ENCODE assay signal across 27 cellular contexts in genomic region chr18:57142361-57142760, GRCh38. TPM values are rescaled to one million over a fixed set of nuclear protein-coding genes. Genes with fewer than 3 reads are reported as not detected.
"Had no signal": no experiment of that assay in that cellular context is flagged by ENCODE, and none has a peak within 500 bp of the region (broad histone marks: within the 10 kb centered on the region; RNA-seq: fewer than 3 reads in every experiment).

No MANE protein-coding gene starts in this region.

- FAIRE-seq: TTC549 had no signal

- H3K4me3 ChIP-seq: SK-N-MC had no signal

- H3K27ac ChIP-seq: SK-N-MC had no signal

- H3K27me3 Mint-ChIP-seq: activated CD4-positive, alpha-beta memory T cell treated with anti-CD3 and anti-CD28 coated beads, Interleukin-2, amount 10 ng/mL, durations not matched to agents 7 days and 5 days had no signal

- H3K4me3 Mint-ChIP-seq: activated CD4-positive, alpha-beta memory T cell treated with anti-CD3 and anti-CD28 coated beads, Interleukin-2, amount 10 ng/mL, durations not matched to agents 7 days and 5 days; activated naive CD4-positive, alpha-beta T cell treated with anti-CD3 and anti-CD28 coated beads, Interleukin-2, amount 10 ng/mL, durations not matched to agents 7 days and 5 days; activated naive CD8-positive, alpha-beta T cell treated with anti-CD3 and anti-CD28 coated beads for 36 hours; activated T-cell treated with anti-CD3 and anti-CD28 coated beads, Interleukin-2, amount 50 U/mL, for 72 hours; IgD-negative memory B cell; T-cell had no signal

- H3K36me3 Mint-ChIP-seq: activated naive CD4-positive, alpha-beta T cell treated with anti-CD3 and anti-CD28 coated beads, Interleukin-2, amount 10 ng/mL, durations not matched to agents 7 days and 5 days; activated naive CD8-positive, alpha-beta T cell treated with anti-CD3 and anti-CD28 coated beads for 36 hours; T-cell had no signal

- H3K27ac Mint-ChIP-seq: activated CD4-positive, alpha-beta memory T cell treated with anti-CD3 and anti-CD28 coated beads, Interleukin-2, amount 10 ng/mL, durations not matched to agents 7 days and 5 days; activated naive CD4-positive, alpha-beta T cell treated with anti-CD3 and anti-CD28 coated beads, Interleukin-2, amount 10 ng/mL, durations not matched to agents 7 days and 5 days; activated naive CD8-positive, alpha-beta T cell treated with anti-CD3 and anti-CD28 coated beads for 36 hours; activated T-cell treated with anti-CD3 and anti-CD28 coated beads, Interleukin-2, amount 50 U/mL, for 72 hours; activated T-helper 2 cell treated with anti-CD3 and anti-CD28 coated beads, Interferon-gamma antibody, Interleukin-2, Interleukin-4, amounts not matched to agents 10 μg/mL and 5 μg/mL and 100 μg/mL, durations not matched to agents 14 hours and 24 hours and 36 hours; IgD-negative memory B cell; T-cell had no signal

- DNase-seq: activated CD4-positive, alpha-beta memory T cell treated with anti-CD3 and anti-CD28 coated beads, Interleukin-2, amount 10 ng/mL, durations not matched to agents 7 days and 5 days; activated CD4-positive, alpha-beta T cell treated with anti-CD3 and anti-CD28 coated beads, Interleukin-2, amount 50 U/mL, for 1 hour; activated CD4-positive, CD25-positive, alpha-beta regulatory T cell; activated CD8-positive, alpha-beta memory T cell treated with anti-CD3 and anti-CD28 coated beads, Interleukin-2, amount 50 U/mL, for 4 hours; activated gamma-delta T cell treated with Interleukin-2 at 50 U/mL for 16 hours; activated naive CD4-positive, alpha-beta T cell treated with anti-CD3 and anti-CD28 coated beads, Interleukin-2, amount 10 ng/mL, durations not matched to agents 7 days and 5 days; activated naive CD8-positive, alpha-beta T cell treated with anti-CD3 and anti-CD28 coated beads for 36 hours; activated T-cell treated with anti-CD3 and anti-CD28 coated beads, Interleukin-2, amount 50 U/mL, for 72 hours; anterior cingulate cortex; KG1; NCI-H1436; NCI-H1694 treated with DMSO at 0.1 percent for 48 hours; NCI-H2029 treated with DMSO at 0.1 percent for 48 hours; NCI-H526 treated with DMSO at 0.1 percent for 48 hours; T-cell; T-helper 2 cell; T1000 had no signal

- H3K9me3 Mint-ChIP-seq: activated CD4-positive, alpha-beta memory T cell treated with anti-CD3 and anti-CD28 coated beads, Interleukin-2, amount 10 ng/mL, durations not matched to agents 7 days and 5 days; activated naive CD8-positive, alpha-beta T cell treated with anti-CD3 and anti-CD28 coated beads for 36 hours; activated T-cell treated with anti-CD3 and anti-CD28 coated beads, Interleukin-2, amount 50 U/mL, for 72 hours; activated T-helper 2 cell treated with anti-CD3 and anti-CD28 coated beads, Interferon-gamma antibody, Interleukin-2, Interleukin-4, amounts not matched to agents 10 μg/mL and 5 μg/mL and 100 μg/mL, durations not matched to agents 14 hours and 24 hours and 36 hours; T-cell had no signal

- H3K4me1 Mint-ChIP-seq: activated CD4-positive, alpha-beta memory T cell treated with anti-CD3 and anti-CD28 coated beads, Interleukin-2, amount 10 ng/mL, durations not matched to agents 7 days and 5 days; activated naive CD4-positive, alpha-beta T cell treated with anti-CD3 and anti-CD28 coated beads, Interleukin-2, amount 10 ng/mL, durations not matched to agents 7 days and 5 days; activated naive CD8-positive, alpha-beta T cell treated with anti-CD3 and anti-CD28 coated beads for 36 hours; IgD-negative memory B cell; T-cell had no signal

- ATAC-seq: T-cell had no signal

RNA-seq across cellular contexts. Expression of gene BOD1L2, which starts 4.5 kb away (rescaled TPM):
- total RNA-seq: activated CD4-positive, alpha-beta memory T cell treated with anti-CD3 and anti-CD28 coated beads, Interleukin-2, amount 10 ng/mL, durations not matched to agents 7 days and 5 days; activated naive CD8-positive, alpha-beta T cell treated with anti-CD3 and anti-CD28 coated beads for 36 hours; activated T-cell treated with anti-CD3 and anti-CD28 coated beads, Interleukin-2, amount 50 U/mL, for 72 hours; activated T-helper 2 cell treated with anti-CD3 and anti-CD28 coated beads, Interferon-gamma antibody, Interleukin-2, Interleukin-4, amounts not matched to agents 10 μg/mL and 5 μg/mL and 100 μg/mL, durations not matched to agents 14 hours and 24 hours and 36 hours; cerebellum; LHCN-M2; M059J; NCI-H460; RPMI7951; T-cell had no signal
- polyA plus RNA-seq: adipose tissue, IgD-negative memory B cell had no signal
